In genomic region chr7:41621953-41622831, GRCh38 we compare ENCODE assay signal across 29 cellular contexts.
DNase-seq lines count a peak whose midpoint lies in the region; ATAC-seq, FAIRE-seq and TF ChIP-seq lines count a peak whose summit lies in the region.
"Had no signal": no experiment of that assay in that cellular context is flagged by ENCODE, and none has a peak within 500 bp of the region (broad histone marks: within the 10 kb centered on the region; RNA-seq: fewer than 3 reads in every experiment).

No MANE protein-coding gene starts in this region.

- peak overlapping the region; percentile 12 for H3K27ac Mint-ChIP-seq in progenitor cell of endocrine pancreas
- no peak overlapping the region for H3K27ac Mint-ChIP-seq in naive thymus-derived CD8-positive, alpha-beta T cell
- H3K27ac Mint-ChIP-seq: activated CD4-positive, alpha-beta T cell treated with anti-CD3 and anti-CD28 coated beads, Interleukin-2, amount 10 ng/mL, durations not matched to agents 7 days and 5 days; activated naive CD4-positive, alpha-beta T cell treated with anti-CD3 and anti-CD28 coated beads, Interleukin-2, amount 10 ng/mL, durations not matched to agents 7 days and 5 days; CD4-positive, alpha-beta memory T cell; effector memory CD8-positive, alpha-beta T cell; naive B cell had no signal

- H3K27me3 Mint-ChIP-seq in progenitor cell of endocrine pancreas = peaks cover 3% of the 10 kb centered on the region
- peaks cover 0 to 11% (median 0%) of the 10 kb centered on the region in 5 donors for H3K27me3 Mint-ChIP-seq in naive thymus-derived CD8-positive, alpha-beta T cell
- H3K27me3 Mint-ChIP-seq: activated CD4-positive, alpha-beta T cell treated with anti-CD3 and anti-CD28 coated beads, Interleukin-2, amount 10 ng/mL, durations not matched to agents 7 days and 5 days; activated naive CD4-positive, alpha-beta T cell treated with anti-CD3 and anti-CD28 coated beads, Interleukin-2, amount 10 ng/mL, durations not matched to agents 7 days and 5 days; CD4-positive, alpha-beta memory T cell; effector memory CD8-positive, alpha-beta T cell had no signal

- no peaks in the 10 kb centered on the region for H3K36me3 Mint-ChIP-seq in progenitor cell of endocrine pancreas (ENCODE audit: insufficient read depth)
- H3K36me3 Mint-ChIP-seq in naive thymus-derived CD8-positive, alpha-beta T cell = no peaks in the 10 kb centered on the region
- H3K36me3 Mint-ChIP-seq: activated naive CD4-positive, alpha-beta T cell treated with anti-CD3 and anti-CD28 coated beads, Interleukin-2, amount 10 ng/mL, durations not matched to agents 7 days and 5 days; CD4-positive, alpha-beta memory T cell; naive B cell had no signal

- intact Hi-C loops in mammary epithelial cell (cut with micrococcal nuclease) (no loop called here), breast epithelium (cut with DNase I; ENCODE audit: low total_unique reads) (no loop called here), PC-9 (cut with micrococcal nuclease; ENCODE audit: unreplicated experiment) (no loop called here), endothelial cell of umbilical vein (cut with micrococcal nuclease) (no loop called here)

- peak overlapping the region; percentile 11 for H3K4me2 ChIP-seq in mammary epithelial cell (ENCODE audit: insufficient read depth, low read depth, low read length)
- H3K4me2 ChIP-seq in PC-9 = no peak overlapping the region
- no peak overlapping the region for H3K4me2 ChIP-seq in endothelial cell of umbilical vein (ENCODE audit: insufficient read depth, low read length)
- H3K4me2 ChIP-seq: smooth muscle cell had no signal

- dilution Hi-C loops in mammary epithelial cell (cut with HindIII; ENCODE audit: low sequenced_read_pairs) (no loop called here), endothelial cell of umbilical vein (cut with MboI; ENCODE audit: extremely low pct_ligation_motif_present, low sequenced_read_pairs) (no loop called here)

- H3K4me1 Mint-ChIP-seq in progenitor cell of endocrine pancreas (ENCODE audit: low read depth) = peaks cover 1% of the 10 kb centered on the region
- no peaks in the 10 kb centered on the region for H3K4me1 Mint-ChIP-seq in naive thymus-derived CD8-positive, alpha-beta T cell
- H3K4me1 Mint-ChIP-seq: activated CD4-positive, alpha-beta T cell treated with anti-CD3 and anti-CD28 coated beads, Interleukin-2, amount 10 ng/mL, durations not matched to agents 7 days and 5 days; activated naive CD4-positive, alpha-beta T cell treated with anti-CD3 and anti-CD28 coated beads, Interleukin-2, amount 10 ng/mL, durations not matched to agents 7 days and 5 days; CD4-positive, alpha-beta memory T cell; naive B cell had no signal

- no peaks in the 10 kb centered on the region for H3K36me3 ChIP-seq in mammary epithelial cell (ENCODE audit: insufficient read depth, low read length)
- H3K36me3 ChIP-seq in breast epithelium = no peaks in the 10 kb centered on the region
- no peaks in the 10 kb centered on the region for H3K36me3 ChIP-seq in PC-9 (ENCODE audit: low read depth)
- H3K36me3 ChIP-seq in endothelial cell of umbilical vein (ENCODE audit: control insufficient read depth in 2 of 2, extremely low read depth in 1 of 2, insufficient read depth in 2 of 2, low read length in 2 of 2) = no peaks in the 10 kb centered on the region
- H3K36me3 ChIP-seq: colonic mucosa, gastrocnemius medialis, stomach, tibial artery had no signal

- DNase-seq in mammary epithelial cell (peak; percentile 12), breast epithelium (ENCODE audit: low spot score in 2 of 2) (no peak), PC-9 (peak in 1 of 2 experiments; percentile 41), endothelial cell of umbilical vein (ENCODE audit: low read depth, low spot score) (peak; percentile 5), progenitor cell of endocrine pancreas (ENCODE audit: low spot score, unreplicated experiment) (no peak)
- no peak for DNase-seq in naive thymus-derived CD8-positive, alpha-beta T cell
- DNase-seq: activated CD4-positive, alpha-beta T cell treated with anti-CD3 and anti-CD28 coated beads, Interleukin-2, amount 10 ng/mL, durations not matched to agents 7 days and 5 days; activated naive CD4-positive, alpha-beta T cell treated with anti-CD3 and anti-CD28 coated beads, Interleukin-2, amount 10 ng/mL, durations not matched to agents 7 days and 5 days; CD4-positive, alpha-beta memory T cell; colonic mucosa; effector memory CD8-positive, alpha-beta T cell; gastrocnemius medialis; GOT3; left cardiac atrium; MM.1S; naive B cell; NCI-H1417; OCI-M1; SHP77; stimulated activated CD4-positive, alpha-beta T cell treated with anti-CD3 and anti-CD28 coated beads, Interleukin-1b, Interleukin-23, amount 100 ng/mL, for 48 hours; stimulated activated CD8-positive, alpha-beta memory T cell treated with anti-CD3 and anti-CD28 coated beads, Interleukin-4, amount 100 ng/mL, for 48 hours; stomach; SW 1271; T1000; tibial artery had no signal

- no peak overlapping the region for H3K4me3 Mint-ChIP-seq in progenitor cell of endocrine pancreas (ENCODE audit: low read depth)
- H3K4me3 Mint-ChIP-seq in naive thymus-derived CD8-positive, alpha-beta T cell = no peak overlapping the region
- H3K4me3 Mint-ChIP-seq: activated CD4-positive, alpha-beta T cell treated with anti-CD3 and anti-CD28 coated beads, Interleukin-2, amount 10 ng/mL, durations not matched to agents 7 days and 5 days; activated naive CD4-positive, alpha-beta T cell treated with anti-CD3 and anti-CD28 coated beads, Interleukin-2, amount 10 ng/mL, durations not matched to agents 7 days and 5 days; CD4-positive, alpha-beta memory T cell; effector memory CD8-positive, alpha-beta T cell; IgD-negative memory B cell; naive B cell had no signal

- H3K79me2 ChIP-seq in mammary epithelial cell (ENCODE audit: insufficient read depth, low read length) (no peaks in the 10 kb centered on the region), PC-9 (ENCODE audit: low read depth) (no peaks in the 10 kb centered on the region), endothelial cell of umbilical vein (ENCODE audit: control insufficient read depth, insufficient read depth, low read length) (no peaks in the 10 kb centered on the region)

- no peak for ATAC-seq in HG03469 (IDR thresholded peaks at IDR 0.05; ENCODE audit: unreplicated experiment)
- no peak for ATAC-seq in naive thymus-derived CD8-positive, alpha-beta T cell
- no peak for ATAC-seq in GM18861 (IDR thresholded peaks at IDR 0.05; ENCODE audit: unreplicated experiment)
- ATAC-seq: effector memory CD8-positive, alpha-beta T cell; gastrocnemius medialis; left cardiac atrium had no signal

- TF ChIP-seq POLR2A in breast epithelium (IDR thresholded peaks at IDR 0.05) (no peak), endothelial cell of umbilical vein (IDR thresholded peaks at IDR 0.05; ENCODE audit: low read depth, low read length) (no peak)

- POLR2A ChIA-PET in PC-9 (lab: Charles Lee; ENCODE audit: unreplicated experiment) = interaction anchor here (0.6 kb wide), 1 partner anchor 80 kb away, joined by 3 read pairs; no protein-coding TSS in a partner anchor
- POLR2A ChIA-PET in endothelial cell of umbilical vein (lab: Charles Lee) = no interaction called here
- POLR2A ChIA-PET in naive thymus-derived CD8-positive, alpha-beta T cell (lab: Charles Lee) = no interaction called here

- H4K20me1 ChIP-seq in mammary epithelial cell (ENCODE audit: insufficient read depth, low read length) (no peaks in the 10 kb centered on the region), PC-9 (ENCODE audit: insufficient read depth) (no peaks in the 10 kb centered on the region), endothelial cell of umbilical vein (replicated peaks; ENCODE audit: control insufficient read depth, extremely low read depth, insufficient read depth, low read length) (no peaks in the 10 kb centered on the region)

- CTCF ChIA-PET in mammary epithelial cell (lab: Charles Lee; ENCODE audit: low non-redundant PET) = no interaction called here
- CTCF ChIA-PET in PC-9 (lab: Charles Lee) = no interaction called here
- CTCF ChIA-PET in endothelial cell of umbilical vein (lab: Charles Lee) = no interaction called here

- H3K4me1 ChIP-seq in mammary epithelial cell (ENCODE audit: insufficient read depth, low read length) = peaks cover 3% of the 10 kb centered on the region
- no peaks in the 10 kb centered on the region for H3K4me1 ChIP-seq in breast epithelium
- H3K4me1 ChIP-seq in PC-9 (replicated peaks; ENCODE audit: insufficient read depth) = peaks cover 8% of the 10 kb centered on the region; the same call in 1 of the 2 replicates
- H3K4me1 ChIP-seq in endothelial cell of umbilical vein (ENCODE audit: control insufficient read depth, extremely low read depth, insufficient read depth, low read length) = no peaks in the 10 kb centered on the region
- H3K4me1 ChIP-seq: colonic mucosa, gastrocnemius medialis, stomach, tibial artery had no signal

- H3K9me3 Mint-ChIP-seq in progenitor cell of endocrine pancreas (ENCODE audit: low read depth) = no peaks in the 10 kb centered on the region
- H3K9me3 Mint-ChIP-seq in naive thymus-derived CD8-positive, alpha-beta T cell = peaks cover 0 to 35% (median 4%) of the 10 kb centered on the region in 9 donors
- H3K9me3 Mint-ChIP-seq: activated CD4-positive, alpha-beta T cell treated with anti-CD3 and anti-CD28 coated beads, Interleukin-2, amount 10 ng/mL, durations not matched to agents 7 days and 5 days had no signal

- H3K27me3 ChIP-seq in mammary epithelial cell (ENCODE audit: insufficient read depth, low read length) (no peaks in the 10 kb centered on the region), breast epithelium (no peaks in the 10 kb centered on the region), PC-9 (ENCODE audit: insufficient read depth, low read depth) (no peaks in the 10 kb centered on the region), endothelial cell of umbilical vein (ENCODE audit: control insufficient read depth in 2 of 2, insufficient read depth in 2 of 2, low read length in 2 of 2) (no peaks in the 10 kb centered on the region)
- H3K27me3 ChIP-seq: colonic mucosa, gastrocnemius medialis, stomach, tibial artery had no signal

- no peaks in the 10 kb centered on the region for H3K9me2 ChIP-seq in PC-9 (ENCODE audit: insufficient read depth)

- BruUV-seq in mammary epithelial cell (replicated peaks; lab: Mats Ljungman, UMichigan) = no TSS peak
- BruUV-seq in PC-9 (replicated peaks; lab: Mats Ljungman, UMichigan) = no TSS peak
- BruUV-seq in endothelial cell of umbilical vein (replicated peaks; lab: Mats Ljungman, UMichigan) = no TSS peak

- H3K9me1 ChIP-seq in endothelial cell of umbilical vein (replicated peaks; ENCODE audit: control insufficient read depth, extremely low read depth, insufficient read depth, low read length) = no peaks in the 10 kb centered on the region

- 66% methylated on average over 7 of the region's 7 CpGs for WGBS in mammary epithelial cell (ENCODE audit: low coverage, missing lambda C conversion rate)

- TF ChIP-seq CTCF in mammary epithelial cell (conservative IDR thresholded peaks at IDR 0.05 in 1 of 2, IDR thresholded peaks at IDR 0.05 in 1 of 2; ENCODE audit: extremely low read depth in 1 of 2, insufficient read depth in 1 of 2, low read depth in 1 of 2, low read length in 2 of 2) = no peak
- no peak for TF ChIP-seq CTCF in breast epithelium (IDR thresholded peaks at IDR 0.05)
- no peak for TF ChIP-seq CTCF in PC-9 (conservative IDR thresholded peaks at IDR 0.05)
- TF ChIP-seq CTCF in endothelial cell of umbilical vein (IDR thresholded peaks at IDR 0.05; ENCODE audit: extremely low read depth in 1 of 2, insufficient read depth in 1 of 2, low read depth in 1 of 2, low read length in 2 of 2) = no peak
- TF ChIP-seq CTCF in progenitor cell of endocrine pancreas (IDR thresholded peaks at IDR 0.05; ENCODE audit: unreplicated experiment) = no peak

- in situ Hi-C loops in mammary epithelial cell (cut with MboI; ENCODE audit: low sequenced_read_pairs in 2 of 2) = no loop called here

- H3K4me3 ChIP-seq in mammary epithelial cell (replicated peaks in 1 of 3; ENCODE audit: insufficient read depth in 1 of 3, low read depth in 2 of 3, low read length in 3 of 3) = no peak overlapping the region
- H3K4me3 ChIP-seq in breast epithelium = no peak overlapping the region
- no peak overlapping the region for H3K4me3 ChIP-seq in PC-9
- H3K4me3 ChIP-seq in endothelial cell of umbilical vein (replicated peaks in 1 of 3; ENCODE audit: insufficient read depth in 1 of 3, low read depth in 1 of 3, low read length in 3 of 3) = no peak overlapping the region
- H3K4me3 ChIP-seq: colonic mucosa, gastrocnemius medialis, smooth muscle cell, stomach, tibial artery had no signal

- no peak overlapping the region for H3K27ac ChIP-seq in mammary epithelial cell (ENCODE audit: insufficient read depth, low read depth, low read length)
- H3K27ac ChIP-seq in breast epithelium = no peak overlapping the region
- H3K27ac ChIP-seq in PC-9 = no peak overlapping the region
- H3K27ac ChIP-seq in endothelial cell of umbilical vein (ENCODE audit: insufficient read depth, low read depth, low read length) = no peak overlapping the region
- H3K27ac ChIP-seq: colonic mucosa, gastrocnemius medialis, stomach, tibial artery had no signal

- H3K9me3 ChIP-seq in mammary epithelial cell (replicated peaks; ENCODE audit: insufficient read depth, low read length) (no peaks in the 10 kb centered on the region), breast epithelium (no peaks in the 10 kb centered on the region), PC-9 (ENCODE audit: insufficient read depth, low read depth) (no peaks in the 10 kb centered on the region; the same call in 1 of the 2 replicates), endothelial cell of umbilical vein (replicated peaks; ENCODE audit: control insufficient read depth, insufficient read depth, low read length) (no peaks in the 10 kb centered on the region)
- H3K9me3 ChIP-seq: colonic mucosa, gastrocnemius medialis, stomach, tibial artery had no signal

- peak overlapping the region; percentile 58 for H2AFZ ChIP-seq in mammary epithelial cell (ENCODE audit: low read depth, low read length)
- peak overlapping the region; percentile 36; the same call in 1 of the 2 replicates for H2AFZ ChIP-seq in PC-9
- H2AFZ ChIP-seq in endothelial cell of umbilical vein (ENCODE audit: low read depth, low read length) = no peak overlapping the region

- H3K9ac ChIP-seq in mammary epithelial cell (ENCODE audit: insufficient read depth, low read length) (no peak overlapping the region), endothelial cell of umbilical vein (replicated peaks; ENCODE audit: extremely low read depth, insufficient read depth, low read length) (no peak overlapping the region)

- FAIRE-seq in endothelial cell of umbilical vein (lab: Jason Lieb, UNC) = peak; percentile 53

- H3F3A ChIP-seq in PC-9 (ENCODE audit: insufficient read depth, low read depth) = no peaks in the 10 kb centered on the region

Comparison
In these comparisons a context has a peak if more than half of its experiments do, and no peak if none do; other contexts are left out.
1. DNase-seq: peak in mammary epithelial cell (single experiment) and endothelial cell of umbilical vein (single experiment); none in breast epithelium (0 of 2), progenitor cell of endocrine pancreas (single experiment) and naive thymus-derived CD8-positive, alpha-beta T cell (0 of 10).